In the genomic region with DNA sequence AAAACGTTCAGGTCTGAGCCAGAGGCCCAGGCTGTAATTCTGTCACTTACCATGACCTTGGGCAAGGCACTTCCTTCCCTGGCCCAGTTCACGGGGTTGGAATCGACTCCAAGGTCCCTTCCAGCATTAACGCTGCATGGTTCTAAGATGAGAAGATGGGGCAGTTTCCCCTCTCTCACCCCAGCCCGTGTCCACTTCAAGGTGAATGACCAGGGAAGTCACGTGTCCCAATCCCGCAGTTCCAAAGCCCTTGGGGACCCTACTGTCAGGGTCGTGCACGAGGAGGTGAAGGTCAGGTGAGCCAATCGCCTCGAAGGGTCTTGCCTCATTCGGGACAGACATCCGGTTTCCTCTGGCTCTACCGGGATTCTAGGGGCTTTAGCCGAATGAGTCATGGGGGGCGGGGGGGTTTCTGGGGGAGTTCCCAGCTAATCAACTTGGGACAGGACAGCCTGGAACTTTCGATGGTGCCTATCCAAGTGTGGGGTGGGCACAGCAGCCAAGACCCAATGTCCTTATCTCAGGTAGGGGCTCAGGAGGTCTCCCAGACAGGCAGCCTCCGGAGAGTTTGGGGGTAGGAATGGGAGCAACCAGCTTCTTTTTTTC, we compare ENCODE assay signal across 6 cellular contexts. TPM values are rescaled to one million over a fixed set of nuclear protein-coding genes. Genes with fewer than 3 reads are reported as not detected.
A peak's percentile ranks its signal among the peaks of the same experiment; 100 is the strongest.
DNase-seq lines count a peak whose midpoint lies in the region; ATAC-seq, FAIRE-seq and TF ChIP-seq lines count a peak whose summit lies in the region.

No MANE protein-coding gene starts in this region.

- H3K36me3 ChIP-seq in H7 (replicated peaks; ENCODE audit: control insufficient read depth, insufficient read depth, low read length) (peaks cover under 1% of the 10 kb centered on the region; the same call in 1 of the 2 replicates), esophagus muscularis mucosa (peaks cover 0 to 7% (median 4%) of the 10 kb centered on the region in 4 donors), pancreas (no peaks in the 10 kb centered on the region)

- peak; percentile 63 for DNase-seq in H7
- no peak for DNase-seq in esophagus muscularis mucosa (ENCODE audit: extremely low spot score)
- DNase-seq in pancreas: peak in 1 of 6 donors; percentile 51
- DNase-seq in activated CD4-positive, CD25-positive, alpha-beta regulatory T cell (lab: John Stamatoyannopoulos, UW): no peak
- DNase-seq in posterior vena cava (ENCODE audit: low spot score): no peak

- H3K9me3 ChIP-seq in esophagus muscularis mucosa: no peaks in the 10 kb centered on the region
- H3K9me3 ChIP-seq in pancreas: no peaks in the 10 kb centered on the region

- no peak for TF ChIP-seq POLR2A in esophagus muscularis mucosa (IDR thresholded peaks at IDR 0.05; ENCODE audit: low read depth)

- 64% methylated on average over 9 of the region's 18 CpGs for WGBS in esophagus muscularis mucosa
- 25 to 26% methylated on average over 18 of the region's 18 CpGs for WGBS in pancreas, 2 donors

- H3K4me3 ChIP-seq in H7 (ENCODE audit: insufficient read depth, low read depth, low read length) (no peak overlapping the region), esophagus muscularis mucosa (no peak overlapping the region), pancreas (peak overlapping the region in 1 of 4 donors; percentile 0)

- no peak for FAIRE-seq in pancreas (lab: Jason Lieb, UNC)

- H3K27ac ChIP-seq in esophagus muscularis mucosa (replicated peaks in 1 of 4) (peak overlapping the region; percentile 28 to 62 (median 39)), pancreas (peak overlapping the region in 1 of 4 donors; percentile 11)

- intact Hi-C loops in esophagus muscularis mucosa (cut with DNase I): no loop called here
- intact Hi-C loops in pancreas (cut with DNase I): loop anchor here in 1 of 3 donors (5.0 kb wide), 1 partner anchor 153 kb away; no protein-coding TSS in a partner anchor
- intact Hi-C loops in posterior vena cava (cut with DNase I): loop anchor here in 1 of 2 donors (10.0 kb wide), 1 partner anchor 160 kb away; a partner anchor contains a TSS

- TF ChIP-seq CTCF in esophagus muscularis mucosa (IDR thresholded peaks at IDR 0.05) (no peak), pancreas (IDR thresholded peaks at IDR 0.05) (no peak)

- peaks cover 39 to 58% (median 51%) of the 10 kb centered on the region in 4 donors for H3K4me1 ChIP-seq in esophagus muscularis mucosa
- H3K4me1 ChIP-seq in pancreas: peaks cover 0 to 11% (median 11%) of the 10 kb centered on the region in 3 donors

- no peaks in the 10 kb centered on the region for H3K27me3 ChIP-seq in H7 (ENCODE audit: control insufficient read depth, insufficient read depth, low read length)
- no peaks in the 10 kb centered on the region for H3K27me3 ChIP-seq in esophagus muscularis mucosa
- H3K27me3 ChIP-seq in pancreas: no peaks in the 10 kb centered on the region

- ATAC-seq in pancreas (peak; percentile 43 to 68 (median 64)), HG02840 (IDR thresholded peaks at IDR 0.05; ENCODE audit: low FRiP score, unreplicated experiment) (no peak)

- no peak for TF ChIP-seq EP300 in esophagus muscularis mucosa (IDR thresholded peaks at IDR 0.05)

RNA-seq across cellular contexts. Expression of a gene that starts 0.8 kb away (rescaled TPM):
- 0.28 TPM in 1 of 2 replicates, not detected in the other for total RNA-seq in H7 (2014; rRNA removed; shearing (Covaris generic))
- 10 to 100 TPM in 1 of 4 donors, under 1 TPM in 3; 0.32 to 19.4 (median 0.58) TPM for total RNA-seq in esophagus muscularis mucosa
- total RNA-seq in pancreas: under 1 TPM in 2 of 6 donors, not detected in 4; 0.16 to 0.20 TPM
- polyA plus RNA-seq in pancreas: 1 to 10 TPM in 1 of 2 donors, under 1 TPM in 1; 0.27 to 3.5 TPM
- 10 to 100 TPM in 1 of 2 donors, under 1 TPM in 1; 0.69 to 15.3 TPM for total RNA-seq in posterior vena cava

RNA-seq across cellular contexts. Expression of a gene that starts 33.9 kb away (rescaled TPM):
- 243 and 325 TPM in 2 replicates for total RNA-seq in H7 (2014; rRNA removed; shearing (Covaris generic))
- total RNA-seq in esophagus muscularis mucosa (100 to 1,000 TPM in 1 of 4 donors, 10 to 100 TPM in 3; 58.1 to 117 (median 84.0) TPM), pancreas (10 to 100 TPM; 34.2 to 43.5 (median 39.5) TPM), posterior vena cava (10 to 100 TPM; 57.6 to 65.5 TPM)
- 10 to 100 TPM; 32.0 to 41.7 TPM for polyA plus RNA-seq in pancreas

RNA-seq across cellular contexts. Expression of a gene that starts 39.7 kb away (rescaled TPM):
- total RNA-seq in H7 (2014; rRNA removed; shearing (Covaris generic)): 85.6 and 99.9 TPM in 2 replicates
- total RNA-seq in esophagus muscularis mucosa (10 to 100 TPM; 33.6 to 43.6 (median 37.4) TPM), pancreas (10 to 100 TPM; 22.1 to 43.7 (median 29.1) TPM), posterior vena cava (10 to 100 TPM; 46.2 to 53.2 TPM)
- 10 to 100 TPM; 58.5 to 60.1 TPM for polyA plus RNA-seq in pancreas

RNA-seq across cellular contexts. Expression of a gene that starts 48.3 kb away (rescaled TPM):
- 13.2 and 15.2 TPM in 2 replicates for total RNA-seq in H7 (2014; rRNA removed; shearing (Covaris generic))
- total RNA-seq in esophagus muscularis mucosa (100 to 1,000 TPM in 2 of 4 donors, 10 to 100 TPM in 2; 69.7 to 112 (median 85.2) TPM), pancreas (10 to 100 TPM; 13.8 to 28.1 (median 20.6) TPM), posterior vena cava (10 to 100 TPM; 50.8 to 65.8 TPM)
- polyA plus RNA-seq in pancreas: 10 to 100 TPM; 22.4 to 35.7 TPM

RNA-seq across cellular contexts. Expression of a gene that starts 51.7 kb away (rescaled TPM):
- total RNA-seq in H7 (2014; rRNA removed; shearing (Covaris generic)): not detected in 2 replicates
- total RNA-seq in esophagus muscularis mucosa (under 1 TPM in 3 of 4 donors, not detected in 1; 0.11 to 0.99 (median 0.45) TPM), pancreas (under 1 TPM in 2 of 6 donors, not detected in 4; 0.09 to 0.73 TPM), posterior vena cava (under 1 TPM; 0.19 to 0.57 TPM)
- not detected for polyA plus RNA-seq in pancreas
